In the genomic region with DNA sequence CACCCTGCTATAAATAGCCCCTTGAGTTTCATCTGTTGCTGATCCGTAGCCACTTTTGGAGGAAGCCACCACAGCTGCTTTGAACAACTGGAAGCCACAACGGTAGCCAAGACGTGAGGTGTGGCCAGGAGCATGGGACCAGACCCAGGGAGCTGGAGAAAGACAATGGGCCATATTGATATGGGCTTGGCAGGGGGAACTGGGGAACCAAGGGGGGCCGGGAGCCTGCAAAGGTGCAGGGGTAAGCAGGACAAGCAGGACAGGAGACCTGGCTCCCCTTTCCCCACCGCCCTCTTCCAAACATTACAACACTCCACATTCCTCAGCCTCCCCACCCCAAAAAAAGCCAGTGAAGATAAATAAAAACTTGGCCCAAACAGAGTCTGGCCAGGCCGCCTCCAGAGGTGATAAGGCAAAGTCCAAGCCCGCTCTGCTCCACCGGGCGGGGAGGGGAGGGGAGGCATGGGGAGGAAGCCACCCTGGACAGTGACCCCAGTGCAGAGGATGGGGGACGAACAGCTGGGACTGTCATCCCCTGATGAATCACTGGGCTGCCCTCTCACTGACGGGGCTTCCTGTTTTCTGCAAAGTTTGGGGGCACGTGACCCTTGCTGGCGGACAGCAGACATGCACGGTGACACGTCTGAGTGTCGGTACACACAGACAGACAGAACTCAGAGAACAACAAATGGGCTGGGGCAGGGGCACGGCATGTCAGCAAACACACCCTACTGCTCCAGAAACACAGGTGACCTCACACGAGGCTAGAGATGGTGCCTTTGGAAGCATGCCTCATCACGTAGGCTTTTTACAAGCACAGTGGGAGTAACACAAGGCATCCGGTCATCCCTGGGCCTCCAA, we compare ENCODE assay signal across 1 cellular context.
TF ChIP-seq lines count a peak whose summit lies in the region.

No MANE protein-coding gene starts in this region.

TF ChIP-seq in HepG2, 621 proteins besides CTCF, POLR2A, EP300 and RAD21 (continued from another document and continues in another):
- TF ChIP-seq HES4 (CRISPR knock-in tag; IDR thresholded peaks at IDR 0.05; ENCODE audit: borderline replicate concordance) (0 out of 2 replicates have a peak, but pooled peaks have one; percentile 21), FOXA3 (CRISPR knock-in tag; IDR thresholded peaks at IDR 0.05) (peak; percentile 96), NCOA5 (CRISPR knock-in tag; IDR thresholded peaks at IDR 0.05) (no peak), ZNF30 (CRISPR knock-in tag; IDR thresholded peaks at IDR 0.05) (no peak), HDAC6 (IDR thresholded peaks at IDR 0.05; ENCODE audit: low read depth, low read length) (no peak), GATA4 (IDR thresholded peaks at IDR 0.05; ENCODE audit: borderline replicate concordance, low read depth) (peak; percentile 74; the same call in 1 of the 2 replicates), DPF2 (CRISPR knock-in tag; IDR thresholded peaks at IDR 0.05; ENCODE audit: borderline replicate concordance, low read depth) (peak; percentile 93), PHF5A (CRISPR knock-in tag; IDR thresholded peaks at IDR 0.05; ENCODE audit: low read depth, unreplicated experiment) (peak; percentile 99), PCBP1 (IDR thresholded peaks at IDR 0.05; ENCODE audit: borderline replicate concordance, low read depth, low read length) (peak; percentile 67; the same call in 1 of the 2 replicates), ZNF644 (CRISPR knock-in tag; IDR thresholded peaks at IDR 0.05; ENCODE audit: low read depth) (peak; percentile 88), ZBTB7B (CRISPR knock-in tag; IDR thresholded peaks at IDR 0.05) (peak; percentile 99), SOX5 (CRISPR knock-in tag; IDR thresholded peaks at IDR 0.05; ENCODE audit: borderline replicate concordance) (peak; percentile 98), PHF20 (CRISPR knock-in tag; IDR thresholded peaks at IDR 0.05) (peak; percentile 18; the same call in 1 of the 2 replicates), CBFB (CRISPR knock-in tag; IDR thresholded peaks at IDR 0.05) (peak; percentile 83), ZSCAN22 (CRISPR knock-in tag; IDR thresholded peaks at IDR 0.05) (peak; percentile 60; the same call in 1 of the 2 replicates), ZFP90 (CRISPR knock-in tag; IDR thresholded peaks at IDR 0.05; ENCODE audit: borderline replicate concordance) (peak; percentile 89; the same call in 1 of the 2 replicates), TBX2 (CRISPR knock-in tag; IDR thresholded peaks at IDR 0.05; ENCODE audit: borderline replicate concordance) (peak; percentile 98), ERF (CRISPR knock-in tag; IDR thresholded peaks at IDR 0.05) (peak; percentile 100), YY1 (IDR thresholded peaks at IDR 0.05; ENCODE audit: insufficient read depth, insufficient replicate concordance, low read depth, low read length) (peak; percentile 70), HMG20B (CRISPR knock-in tag; conservative IDR thresholded peaks at IDR 0.05) (peak; percentile 86), ZIK1 (CRISPR knock-in tag; IDR thresholded peaks at IDR 0.05; ENCODE audit: borderline replicate concordance, low read depth) (peak; percentile 91; the same call in 1 of the 2 replicates), SIX4 (CRISPR knock-in tag; IDR thresholded peaks at IDR 0.05) (peak; percentile 80), BRD4 (CRISPR knock-in tag; IDR thresholded peaks at IDR 0.05) (peak; percentile 96), ZSCAN21 (CRISPR knock-in tag; IDR thresholded peaks at IDR 0.05; ENCODE audit: borderline replicate concordance) (peak; percentile 98), ZNF382 (CRISPR knock-in tag; IDR thresholded peaks at IDR 0.05; ENCODE audit: borderline replicate concordance) (no peak), ZNF768 (CRISPR knock-in tag; IDR thresholded peaks at IDR 0.05) (peak; percentile 50), MIXL1 (CRISPR knock-in tag; IDR thresholded peaks at IDR 0.05) (peak; percentile 80; the same call in 1 of the 2 replicates), JUN (CRISPR knock-in tag; IDR thresholded peaks at IDR 0.05) (peak; percentile 96), ZFP41 (CRISPR knock-in tag; IDR thresholded peaks at IDR 0.05; ENCODE audit: borderline replicate concordance) (no peak), SP5 (CRISPR knock-in tag; IDR thresholded peaks at IDR 0.05; ENCODE audit: borderline replicate concordance, low read depth) (peak; percentile 95), ZNF615 (CRISPR knock-in tag; IDR thresholded peaks at IDR 0.05; ENCODE audit: borderline replicate concordance) (peak; percentile 22; the same call in 1 of the 2 replicates), REXO4 (CRISPR knock-in tag; IDR thresholded peaks at IDR 0.05; ENCODE audit: borderline replicate concordance) (no peak), SRSF9 (IDR thresholded peaks at IDR 0.05; ENCODE audit: borderline replicate concordance, insufficient read depth, low read depth, low read length, poor library complexity, severe bottlenecking) (no peak), ZNF556 (CRISPR knock-in tag; IDR thresholded peaks at IDR 0.05; ENCODE audit: borderline replicate concordance) (peak; percentile 95; the same call in 1 of the 2 replicates), NCOR1 (IDR thresholded peaks at IDR 0.05; ENCODE audit: borderline replicate concordance, low read length) (peak; percentile 96), ZNF879 (CRISPR knock-in tag; IDR thresholded peaks at IDR 0.05) (0 out of 2 replicates have a peak, but pooled peaks have one; percentile 40), SIN3A (IDR thresholded peaks at IDR 0.05; ENCODE audit: borderline replicate concordance, low read depth, low read length) (peak; percentile 95)
- TF ChIP-seq, protein P1, sequence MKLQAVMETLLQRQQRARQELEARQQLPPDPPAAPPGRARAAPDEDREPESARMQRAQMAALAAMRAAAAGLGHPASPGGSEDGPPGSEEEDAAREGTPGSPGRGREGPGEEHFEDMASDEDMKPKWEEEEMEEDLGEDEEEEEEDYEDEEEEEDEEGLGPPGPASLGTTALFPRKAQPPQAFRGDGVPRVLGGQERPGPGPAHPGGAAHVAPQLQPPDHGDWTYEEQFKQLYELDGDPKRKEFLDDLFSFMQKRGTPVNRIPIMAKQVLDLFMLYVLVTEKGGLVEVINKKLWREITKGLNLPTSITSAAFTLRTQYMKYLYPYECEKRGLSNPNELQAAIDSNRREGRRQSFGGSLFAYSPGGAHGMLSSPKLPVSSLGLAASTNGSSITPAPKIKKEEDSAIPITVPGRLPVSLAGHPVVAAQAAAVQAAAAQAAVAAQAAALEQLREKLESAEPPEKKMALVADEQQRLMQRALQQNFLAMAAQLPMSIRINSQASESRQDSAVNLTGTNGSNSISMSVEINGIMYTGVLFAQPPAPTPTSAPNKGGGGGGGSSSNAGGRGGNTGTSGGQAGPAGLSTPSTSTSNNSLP (IDR thresholded peaks at IDR 0.05; ENCODE audit: low read depth, low read length) = peak; percentile 60
- TF ChIP-seq, protein P2, sequence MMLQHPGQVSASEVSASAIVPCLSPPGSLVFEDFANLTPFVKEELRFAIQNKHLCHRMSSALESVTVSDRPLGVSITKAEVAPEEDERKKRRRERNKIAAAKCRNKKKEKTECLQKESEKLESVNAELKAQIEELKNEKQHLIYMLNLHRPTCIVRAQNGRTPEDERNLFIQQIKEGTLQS (CRISPR knock-in tag; IDR thresholded peaks at IDR 0.05) = peak; percentile 94
- TF ChIP-seq, protein P3, sequence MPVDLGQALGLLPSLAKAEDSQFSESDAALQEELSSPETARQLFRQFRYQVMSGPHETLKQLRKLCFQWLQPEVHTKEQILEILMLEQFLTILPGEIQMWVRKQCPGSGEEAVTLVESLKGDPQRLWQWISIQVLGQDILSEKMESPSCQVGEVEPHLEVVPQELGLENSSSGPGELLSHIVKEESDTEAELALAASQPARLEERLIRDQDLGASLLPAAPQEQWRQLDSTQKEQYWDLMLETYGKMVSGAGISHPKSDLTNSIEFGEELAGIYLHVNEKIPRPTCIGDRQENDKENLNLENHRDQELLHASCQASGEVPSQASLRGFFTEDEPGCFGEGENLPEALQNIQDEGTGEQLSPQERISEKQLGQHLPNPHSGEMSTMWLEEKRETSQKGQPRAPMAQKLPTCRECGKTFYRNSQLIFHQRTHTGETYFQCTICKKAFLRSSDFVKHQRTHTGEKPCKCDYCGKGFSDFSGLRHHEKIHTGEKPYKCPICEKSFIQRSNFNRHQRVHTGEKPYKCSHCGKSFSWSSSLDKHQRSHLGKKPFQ (CRISPR knock-in tag; IDR thresholded peaks at IDR 0.05; ENCODE audit: insufficient replicate concordance) = peak; percentile 97
- TF ChIP-seq, protein P4, sequence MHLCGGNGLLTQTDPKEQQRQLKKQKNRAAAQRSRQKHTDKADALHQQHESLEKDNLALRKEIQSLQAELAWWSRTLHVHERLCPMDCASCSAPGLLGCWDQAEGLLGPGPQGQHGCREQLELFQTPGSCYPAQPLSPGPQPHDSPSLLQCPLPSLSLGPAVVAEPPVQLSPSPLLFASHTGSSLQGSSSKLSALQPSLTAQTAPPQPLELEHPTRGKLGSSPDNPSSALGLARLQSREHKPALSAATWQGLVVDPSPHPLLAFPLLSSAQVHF (CRISPR knock-in tag; IDR thresholded peaks at IDR 0.05) = peak; percentile 60; the same call in 1 of the 2 replicates
- TF ChIP-seq, protein P5, sequence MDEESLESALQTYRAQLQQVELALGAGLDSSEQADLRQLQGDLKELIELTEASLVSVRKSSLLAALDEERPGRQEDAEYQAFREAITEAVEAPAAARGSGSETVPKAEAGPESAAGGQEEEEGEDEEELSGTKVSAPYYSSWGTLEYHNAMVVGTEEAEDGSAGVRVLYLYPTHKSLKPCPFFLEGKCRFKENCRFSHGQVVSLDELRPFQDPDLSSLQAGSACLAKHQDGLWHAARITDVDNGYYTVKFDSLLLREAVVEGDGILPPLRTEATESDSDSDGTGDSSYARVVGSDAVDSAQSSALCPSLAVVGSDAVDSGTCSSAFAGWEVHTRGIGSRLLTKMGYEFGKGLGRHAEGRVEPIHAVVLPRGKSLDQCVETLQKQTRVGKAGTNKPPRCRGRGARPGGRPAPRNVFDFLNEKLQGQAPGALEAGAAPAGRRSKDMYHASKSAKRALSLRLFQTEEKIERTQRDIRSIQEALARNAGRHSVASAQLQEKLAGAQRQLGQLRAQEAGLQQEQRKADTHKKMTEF (CRISPR knock-in tag; IDR thresholded peaks at IDR 0.05) = peak; percentile 100
- TF ChIP-seq, protein P6, sequence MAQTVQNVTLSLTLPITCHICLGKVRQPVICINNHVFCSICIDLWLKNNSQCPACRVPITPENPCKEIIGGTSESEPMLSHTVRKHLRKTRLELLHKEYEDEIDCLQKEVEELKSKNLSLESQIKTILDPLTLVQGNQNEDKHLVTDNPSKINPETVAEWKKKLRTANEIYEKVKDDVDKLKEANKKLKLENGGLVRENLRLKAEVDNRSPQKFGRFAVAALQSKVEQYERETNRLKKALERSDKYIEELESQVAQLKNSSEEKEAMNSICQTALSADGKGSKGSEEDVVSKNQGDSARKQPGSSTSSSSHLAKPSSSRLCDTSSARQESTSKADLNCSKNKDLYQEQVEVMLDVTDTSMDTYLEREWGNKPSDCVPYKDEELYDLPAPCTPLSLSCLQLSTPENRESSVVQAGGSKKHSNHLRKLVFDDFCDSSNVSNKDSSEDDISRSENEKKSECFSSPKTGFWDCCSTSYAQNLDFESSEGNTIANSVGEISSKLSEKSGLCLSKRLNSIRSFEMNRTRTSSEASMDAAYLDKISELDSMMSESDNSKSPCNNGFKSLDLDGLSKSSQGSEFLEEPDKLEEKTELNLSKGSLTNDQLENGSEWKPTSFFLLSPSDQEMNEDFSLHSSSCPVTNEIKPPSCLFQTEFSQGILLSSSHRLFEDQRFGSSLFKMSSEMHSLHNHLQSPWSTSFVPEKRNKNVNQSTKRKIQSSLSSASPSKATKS (CRISPR knock-in tag; IDR thresholded peaks at IDR 0.05) = no peak
- TF ChIP-seq, protein P7, sequence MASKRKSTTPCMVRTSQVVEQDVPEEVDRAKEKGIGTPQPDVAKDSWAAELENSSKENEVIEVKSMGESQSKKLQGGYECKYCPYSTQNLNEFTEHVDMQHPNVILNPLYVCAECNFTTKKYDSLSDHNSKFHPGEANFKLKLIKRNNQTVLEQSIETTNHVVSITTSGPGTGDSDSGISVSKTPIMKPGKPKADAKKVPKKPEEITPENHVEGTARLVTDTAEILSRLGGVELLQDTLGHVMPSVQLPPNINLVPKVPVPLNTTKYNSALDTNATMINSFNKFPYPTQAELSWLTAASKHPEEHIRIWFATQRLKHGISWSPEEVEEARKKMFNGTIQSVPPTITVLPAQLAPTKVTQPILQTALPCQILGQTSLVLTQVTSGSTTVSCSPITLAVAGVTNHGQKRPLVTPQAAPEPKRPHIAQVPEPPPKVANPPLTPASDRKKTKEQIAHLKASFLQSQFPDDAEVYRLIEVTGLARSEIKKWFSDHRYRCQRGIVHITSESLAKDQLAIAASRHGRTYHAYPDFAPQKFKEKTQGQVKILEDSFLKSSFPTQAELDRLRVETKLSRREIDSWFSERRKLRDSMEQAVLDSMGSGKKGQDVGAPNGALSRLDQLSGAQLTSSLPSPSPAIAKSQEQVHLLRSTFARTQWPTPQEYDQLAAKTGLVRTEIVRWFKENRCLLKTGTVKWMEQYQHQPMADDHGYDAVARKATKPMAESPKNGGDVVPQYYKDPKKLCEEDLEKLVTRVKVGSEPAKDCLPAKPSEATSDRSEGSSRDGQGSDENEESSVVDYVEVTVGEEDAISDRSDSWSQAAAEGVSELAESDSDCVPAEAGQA (IDR thresholded peaks at IDR 0.05; ENCODE audit: low read depth) = peak; percentile 29; the same call in 1 of the 2 replicates
- TF ChIP-seq, protein P7 (CRISPR knock-in tag; IDR thresholded peaks at IDR 0.05; ENCODE audit: borderline replicate concordance) = no peak; the same call in 1 of the 2 replicates
- TF ChIP-seq, protein P8, sequence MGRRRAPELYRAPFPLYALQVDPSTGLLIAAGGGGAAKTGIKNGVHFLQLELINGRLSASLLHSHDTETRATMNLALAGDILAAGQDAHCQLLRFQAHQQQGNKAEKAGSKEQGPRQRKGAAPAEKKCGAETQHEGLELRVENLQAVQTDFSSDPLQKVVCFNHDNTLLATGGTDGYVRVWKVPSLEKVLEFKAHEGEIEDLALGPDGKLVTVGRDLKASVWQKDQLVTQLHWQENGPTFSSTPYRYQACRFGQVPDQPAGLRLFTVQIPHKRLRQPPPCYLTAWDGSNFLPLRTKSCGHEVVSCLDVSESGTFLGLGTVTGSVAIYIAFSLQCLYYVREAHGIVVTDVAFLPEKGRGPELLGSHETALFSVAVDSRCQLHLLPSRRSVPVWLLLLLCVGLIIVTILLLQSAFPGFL (CRISPR knock-in tag; IDR thresholded peaks at IDR 0.05) = no peak
